In genomic region chr11:18588297-18589252, GRCh38 we compare ENCODE assay signal across 8 cellular contexts. TPM values are rescaled to one million over a fixed set of nuclear protein-coding genes. Genes with fewer than 3 reads are reported as not detected.
DNase-seq lines count a peak whose midpoint lies in the region; ATAC-seq and TF ChIP-seq lines count a peak whose summit lies in the region.

Gene UEVLD, minus strand, starts transcription at chr11:18588734. Its CDS starts 80 bp downstream, at chr11:18588654.

- no peak within 1 kb of the TSS for H3K4me3 Mint-ChIP-seq in activated T-helper 17 cell treated with anti-CD3 and anti-CD28 coated beads, Interleukin-2, amount 50 U/mL, for 72 hours
- no peak within 1 kb of the TSS for H3K4me3 Mint-ChIP-seq in naive thymus-derived CD4-positive, alpha-beta T cell
- no peak within 1 kb of the TSS for H3K4me3 Mint-ChIP-seq in stimulated activated effector memory CD8-positive, alpha-beta T cell treated with anti-CD3 and anti-CD28 coated beads, Interleukin-12 subunit alpha, Interleukin-12 subunit beta, amount 100 ng/mL, for 72 hours

- H3K27ac Mint-ChIP-seq in activated T-helper 17 cell treated with anti-CD3 and anti-CD28 coated beads, Interleukin-2, amount 50 U/mL, for 72 hours, result no peak within 1 kb of the TSS
- H3K27ac Mint-ChIP-seq in naive thymus-derived CD4-positive, alpha-beta T cell, result no peak within 1 kb of the TSS
- no peak within 1 kb of the TSS for H3K27ac Mint-ChIP-seq in stimulated activated effector memory CD8-positive, alpha-beta T cell treated with anti-CD3 and anti-CD28 coated beads, Interleukin-12 subunit alpha, Interleukin-12 subunit beta, amount 100 ng/mL, for 72 hours

- no peaks in the 10 kb centered on the region for H3K9me3 Mint-ChIP-seq in activated T-helper 17 cell treated with anti-CD3 and anti-CD28 coated beads, Interleukin-2, amount 50 U/mL, for 72 hours
- no peaks in the 10 kb centered on the region for H3K9me3 Mint-ChIP-seq in naive thymus-derived CD4-positive, alpha-beta T cell
- H3K9me3 Mint-ChIP-seq in stimulated activated effector memory CD8-positive, alpha-beta T cell treated with anti-CD3 and anti-CD28 coated beads, Interleukin-12 subunit alpha, Interleukin-12 subunit beta, amount 100 ng/mL, for 72 hours, result no peaks in the 10 kb centered on the region

- H3K4me1 ChIP-seq in naive thymus-derived CD4-positive, alpha-beta T cell (ENCODE audit: control insufficient read depth in 2 of 2, insufficient read depth in 2 of 2, low read length in 2 of 2), result peaks cover 8 to 15% of the 10 kb centered on the region in 2 donors

- H3K36me3 ChIP-seq in naive thymus-derived CD4-positive, alpha-beta T cell (ENCODE audit: control insufficient read depth in 2 of 3, insufficient read depth in 3 of 3, low read length in 3 of 3), result no peaks in the 10 kb centered on the region

- no peaks in the 10 kb centered on the region for H3K36me3 Mint-ChIP-seq in activated T-helper 17 cell treated with anti-CD3 and anti-CD28 coated beads, Interleukin-2, amount 50 U/mL, for 72 hours (ENCODE audit: low read depth)
- H3K36me3 Mint-ChIP-seq in naive thymus-derived CD4-positive, alpha-beta T cell, result peaks cover 0 to 4% (median 0%) of the 10 kb centered on the region in 5 donors
- H3K36me3 Mint-ChIP-seq in stimulated activated effector memory CD8-positive, alpha-beta T cell treated with anti-CD3 and anti-CD28 coated beads, Interleukin-12 subunit alpha, Interleukin-12 subunit beta, amount 100 ng/mL, for 72 hours, result no peaks in the 10 kb centered on the region

- peak; percentile 71 for ATAC-seq in GM19455 (IDR thresholded peaks at IDR 0.05; ENCODE audit: unreplicated experiment)
- peak; percentile 66 for ATAC-seq in activated T-helper 17 cell treated with anti-CD3 and anti-CD28 coated beads, Interleukin-2, amount 50 U/mL, for 72 hours (replicated peaks)
- peak; percentile 62 for ATAC-seq in naive thymus-derived CD4-positive, alpha-beta T cell
- peak; percentile 63 for ATAC-seq in stimulated activated effector memory CD8-positive, alpha-beta T cell treated with anti-CD3 and anti-CD28 coated beads, Interleukin-12 subunit alpha, Interleukin-12 subunit beta, amount 100 ng/mL, for 72 hours

- peak within 1 kb of the TSS; percentile 63 for H3K4me3 ChIP-seq in naive thymus-derived CD4-positive, alpha-beta T cell (ENCODE audit: low read length)

- POLR2A ChIA-PET in naive thymus-derived CD4-positive, alpha-beta T cell (lab: Charles Lee), result interaction anchor here (0.5 to 1.7 kb wide), 4 partner anchors 13 to 143 kb away, joined by 3 to 14 read pairs (median 4); partner anchors contain the start of gene SPTY2D1

- H3K9me3 ChIP-seq in naive thymus-derived CD4-positive, alpha-beta T cell (ENCODE audit: control insufficient read depth in 2 of 3, low read length in 3 of 3), result no peaks in the 10 kb centered on the region

- no peaks in the 10 kb centered on the region for H3K27me3 ChIP-seq in naive thymus-derived CD4-positive, alpha-beta T cell (ENCODE audit: control insufficient read depth in 2 of 2, insufficient read depth in 2 of 2, low read length in 2 of 2)

- DNase-seq in COLO668 (lab: John Stamatoyannopoulos, UW; ENCODE audit: unreplicated experiment) (peak; percentile 88), HS-27A (ENCODE audit: low read depth) (peak; percentile 77), fibroblast of peridontal ligament (ENCODE audit: extremely low read depth) (peak; percentile 88)
- DNase-seq in naive thymus-derived CD4-positive, alpha-beta T cell, result peak; percentile 18 to 82 (median 23)
- peak; percentile 53 to 87 for DNase-seq in stimulated activated effector memory CD8-positive, alpha-beta T cell treated with anti-CD3 and anti-CD28 coated beads, Interleukin-12 subunit alpha, Interleukin-12 subunit beta, amount 100 ng/mL, for 72 hours (ENCODE audit: low spot score in 2 of 2)

- H3K27me3 Mint-ChIP-seq in activated T-helper 17 cell treated with anti-CD3 and anti-CD28 coated beads, Interleukin-2, amount 50 U/mL, for 72 hours, result no peaks in the 10 kb centered on the region
- H3K27me3 Mint-ChIP-seq in naive thymus-derived CD4-positive, alpha-beta T cell, result no peaks in the 10 kb centered on the region

- intact Hi-C loops in naive thymus-derived CD4-positive, alpha-beta T cell (cut with micrococcal nuclease), result loop anchor here (1.0 to 5.0 kb wide), 10 partner anchors 9 to 266 kb away; partner anchors contain the start of genes SPTY2D1 (in 2 of the 2), GTF2H1 (in 1 of the 2), HPS5 (in 1 of the 2) and TSG101 (in 1 of the 2)

- CTCF ChIA-PET in naive thymus-derived CD4-positive, alpha-beta T cell (lab: Charles Lee), result interaction anchor here (0.6 to 1.2 kb wide), 3 partner anchors 63 to 520 kb away, joined by 3 to 4 read pairs (median 3); no protein-coding TSS in a partner anchor

- H3K4me1 Mint-ChIP-seq in activated T-helper 17 cell treated with anti-CD3 and anti-CD28 coated beads, Interleukin-2, amount 50 U/mL, for 72 hours, result peaks cover 13% of the 10 kb centered on the region
- H3K4me1 Mint-ChIP-seq in naive thymus-derived CD4-positive, alpha-beta T cell, result peaks cover 0 to 19% (median 0%) of the 10 kb centered on the region in 7 donors
- H3K4me1 Mint-ChIP-seq in stimulated activated effector memory CD8-positive, alpha-beta T cell treated with anti-CD3 and anti-CD28 coated beads, Interleukin-12 subunit alpha, Interleukin-12 subunit beta, amount 100 ng/mL, for 72 hours, result peaks cover 7% of the 10 kb centered on the region

- H3K27ac ChIP-seq in naive thymus-derived CD4-positive, alpha-beta T cell (ENCODE audit: low read depth, low read length), result peak within 1 kb of the TSS; percentile 68

TF ChIP-seq in PFSK-1, 5 proteins besides CTCF, POLR2A, EP300 and RAD21:
- peak; percentile 86 for TF ChIP-seq TAF1 (IDR thresholded peaks at IDR 0.05; ENCODE audit: borderline replicate concordance, insufficient read depth, low read length)
- TF ChIP-seq REST (IDR thresholded peaks at IDR 0.05; ENCODE audit: insufficient read depth in 1 of 2, low read depth in 2 of 2, low read length in 2 of 2), result peak in 1 of 2 experiments; percentile 6; a peak in 1 of 4 replicates
- TF ChIP-seq SIN3A (IDR thresholded peaks at IDR 0.05; ENCODE audit: borderline replicate concordance, insufficient read depth, low read length), result peak; percentile 66; the same call in 1 of the 2 replicates
- TF ChIP-seq POLR2AphosphoS5 (IDR thresholded peaks at IDR 0.05; ENCODE audit: low read depth, low read length), result peak; percentile 92
- TF ChIP-seq FOXP2 (optimal IDR thresholded peaks at IDR 0.05; ENCODE audit: borderline replicate concordance, extremely low read depth, extremely low read length, insufficient read depth), result peak; percentile 66

RNA-seq across cellular contexts. Expression of gene UEVLD, which starts in this region (rescaled TPM):
- polyA plus RNA-seq in PFSK-1 (2012; ENCODE audit: insufficient read length, low read depth), result 9.4 TPM
- total RNA-seq in activated T-helper 17 cell treated with anti-CD3 and anti-CD28 coated beads, Interleukin-2, amount 50 U/mL, for 72 hours, result 10 to 100 TPM; 24.4 to 25.2 TPM
- 10 to 100 TPM in 1 of 5 experiments, 1 to 10 TPM in 4; 3.6 to 19.8 (median 5.8) TPM for total RNA-seq in naive thymus-derived CD4-positive, alpha-beta T cell
- 1 to 10 TPM; 3.8 to 4.2 TPM for polyA plus RNA-seq in naive thymus-derived CD4-positive, alpha-beta T cell

Comparison
In these comparisons a context has a peak if more than half of its experiments do, and no peak if none do; other contexts are left out.
1. Peak in every context shown above with its lines: DNase-seq, ATAC-seq, H3K4me3 ChIP-seq and H3K27ac ChIP-seq.
2. DNase-seq: peak in every context shown above with its lines; median percentile 88 in COLO668; 88 in fibroblast of peridontal ligament; 77 in HS-27A; 70 in stimulated activated effector memory CD8-positive, alpha-beta T cell treated with anti-CD3 and anti-CD28 coated beads, Interleukin-12 subunit alpha, Interleukin-12 subunit beta, amount 100 ng/mL, for 72 hours; 23 in naive thymus-derived CD4-positive, alpha-beta T cell.